9 cellular contexts compared by ENCODE assay signal in the genomic region with DNA sequence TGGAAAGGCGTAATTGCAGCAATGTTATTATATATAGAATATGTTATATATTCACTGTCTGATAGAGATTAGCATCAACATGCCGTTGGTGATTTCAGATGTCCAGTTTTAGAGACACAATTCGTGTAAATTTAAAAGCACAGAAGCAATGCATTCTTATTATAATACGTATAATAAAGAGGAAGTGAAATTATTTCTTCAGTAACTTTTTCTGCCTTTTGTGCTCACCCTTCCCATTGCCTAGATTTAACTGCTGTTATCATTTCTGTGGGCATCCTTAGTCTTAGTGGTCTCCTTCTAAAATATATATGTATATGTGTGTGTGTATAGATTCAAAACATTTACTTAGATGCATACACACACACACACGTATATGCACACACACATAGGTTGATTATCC.
"Had no signal": no experiment of that assay in that cellular context is flagged by ENCODE, and none has a peak within 500 bp of the region (broad histone marks: within the 10 kb centered on the region; RNA-seq: fewer than 3 reads in every experiment).

No MANE protein-coding gene starts in this region.

- H3K4me3 ChIP-seq: GM23338, K562 had no signal

- DNase-seq: H9, HCEC 1CT, IMR-90, KG1 had no signal

- FAIRE-seq: H1, H54, HTR-8/SVneo, K562 had no signal

- ATAC-seq: GM23338, K562 had no signal

- H3K4me2 ChIP-seq: GM23338 had no signal

- H2AFZ ChIP-seq: GM23338 had no signal
